13 cellular contexts compared by ENCODE assay signal in genomic region chr7:9280088-9280487, GRCh38.
DNase-seq lines count a peak whose midpoint lies in the region; TF ChIP-seq lines count a peak whose summit lies in the region.
"Had no signal": no experiment of that assay in that cellular context is flagged by ENCODE, and none has a peak within 500 bp of the region (broad histone marks: within the 10 kb centered on the region; RNA-seq: fewer than 3 reads in every experiment).

No MANE protein-coding gene starts in this region.

- H3K9ac ChIP-seq in HUES48 (ENCODE audit: low read depth, low read length) (no peak overlapping the region), NT2/D1 (ENCODE audit: insufficient read length, low read depth) (no peak overlapping the region)
- H3K9ac ChIP-seq: BLaER1 treated with 17β-estradiol and CSF1 and Interleukin-3, amounts not matched to agents 10 nM and 100 nM had no signal

- in situ Hi-C loops in GM13976 (cut with MboI; ENCODE audit: low sequenced_read_pairs, unreplicated experiment), result no loop called here

- peak overlapping the region; percentile 24; the same call in 1 of the 2 replicates for H3K4me3 ChIP-seq in HUES48 (ENCODE audit: low read depth, low read length)
- H3K4me3 ChIP-seq in NT2/D1 (ENCODE audit: insufficient read length, low read depth), result no peak overlapping the region
- no peak overlapping the region for H3K4me3 ChIP-seq in H7 (ENCODE audit: insufficient read depth, low read depth, low read length)
- H3K4me3 ChIP-seq: BLaER1 treated with 17β-estradiol and CSF1 and Interleukin-3, amounts not matched to agents 10 nM and 100 nM had no signal

- H3K9me3 ChIP-seq in HUES48 (ENCODE audit: control insufficient read depth, insufficient read depth, low read length) (0 out of 2 replicates have a peak, but pooled peaks cover 2% of the 10 kb centered on the region), NT2/D1 (ENCODE audit: insufficient read depth, low read length) (no peaks in the 10 kb centered on the region)
- H3K9me3 ChIP-seq: BLaER1 treated with 17β-estradiol and CSF1 and Interleukin-3, amounts not matched to agents 10 nM and 100 nM had no signal

- H3K27me3 ChIP-seq in HUES48 (ENCODE audit: control insufficient read depth, insufficient read depth, low read length) (no peaks in the 10 kb centered on the region), NT2/D1 (ENCODE audit: insufficient read depth, insufficient read length) (no peaks in the 10 kb centered on the region), H7 (ENCODE audit: control insufficient read depth, insufficient read depth, low read length) (no peaks in the 10 kb centered on the region)
- H3K27me3 ChIP-seq: BLaER1 treated with 17β-estradiol and CSF1 and Interleukin-3, amounts not matched to agents 10 nM and 100 nM had no signal

- H3K36me3 ChIP-seq in HUES48 (ENCODE audit: control insufficient read depth, insufficient read depth, low read length) (no peaks in the 10 kb centered on the region), NT2/D1 (ENCODE audit: insufficient read depth, insufficient read length, low read length) (no peaks in the 10 kb centered on the region), H7 (replicated peaks; ENCODE audit: control insufficient read depth, insufficient read depth, low read length) (no peaks in the 10 kb centered on the region)
- H3K36me3 ChIP-seq: BLaER1 treated with 17β-estradiol and CSF1 and Interleukin-3, amounts not matched to agents 10 nM and 100 nM had no signal

- peaks cover 25% of the 10 kb centered on the region for H3K4me1 ChIP-seq in HUES48 (ENCODE audit: control insufficient read depth, insufficient read depth, low read length)
- H3K4me1 ChIP-seq in NT2/D1 (ENCODE audit: insufficient read depth, insufficient read length), result no peaks in the 10 kb centered on the region
- H3K4me1 ChIP-seq: BLaER1 treated with 17β-estradiol and CSF1 and Interleukin-3, amounts not matched to agents 10 nM and 100 nM had no signal

- TF ChIP-seq CTCF in GM13976 (IDR thresholded peaks at IDR 0.05; ENCODE audit: borderline replicate concordance, control extremely low read depth, extremely low read depth, insufficient read depth, missing control alignments), result no peak

- DNase-seq in NT2/D1 (ENCODE audit: low read depth, low spot score) (peak; percentile 15), iPS DF 4.7 (ENCODE audit: extremely low read depth, low spot score) (peak; percentile 25), GM13976 (ENCODE audit: low spot score) (no peak), NCI-H2107 treated with DMSO at 0.1 percent for 48 hours (lab: John Stamatoyannopoulos, UW; ENCODE audit: unreplicated experiment) (no peak), NCI-H2029 treated with DMSO at 0.1 percent for 48 hours (lab: John Stamatoyannopoulos, UW) (no peak), H7 (no peak)
- DNase-seq: Calu3; CD8-positive, alpha-beta T cell; DMS79 treated with DMSO at 0.1 percent for 48 hours; GF-D8; HFFc6 had no signal

- H3K27ac ChIP-seq in HUES48 (ENCODE audit: low read depth, low read length), result peak overlapping the region; percentile 64
- H3K27ac ChIP-seq: BLaER1 treated with 17β-estradiol and CSF1 and Interleukin-3, amounts not matched to agents 10 nM and 100 nM had no signal

Comparison
In these comparisons a context has a peak if more than half of its experiments do, and no peak if none do; other contexts are left out.
1. DNase-seq: peak in NT2/D1 (single experiment) and iPS DF 4.7 (single experiment); none in GM13976 (single experiment), NCI-H2107 treated with DMSO at 0.1 percent for 48 hours (single experiment), NCI-H2029 treated with DMSO at 0.1 percent for 48 hours (single experiment) and H7 (single experiment).